ENCODE assay signal across 16 cellular contexts in the genomic region with DNA sequence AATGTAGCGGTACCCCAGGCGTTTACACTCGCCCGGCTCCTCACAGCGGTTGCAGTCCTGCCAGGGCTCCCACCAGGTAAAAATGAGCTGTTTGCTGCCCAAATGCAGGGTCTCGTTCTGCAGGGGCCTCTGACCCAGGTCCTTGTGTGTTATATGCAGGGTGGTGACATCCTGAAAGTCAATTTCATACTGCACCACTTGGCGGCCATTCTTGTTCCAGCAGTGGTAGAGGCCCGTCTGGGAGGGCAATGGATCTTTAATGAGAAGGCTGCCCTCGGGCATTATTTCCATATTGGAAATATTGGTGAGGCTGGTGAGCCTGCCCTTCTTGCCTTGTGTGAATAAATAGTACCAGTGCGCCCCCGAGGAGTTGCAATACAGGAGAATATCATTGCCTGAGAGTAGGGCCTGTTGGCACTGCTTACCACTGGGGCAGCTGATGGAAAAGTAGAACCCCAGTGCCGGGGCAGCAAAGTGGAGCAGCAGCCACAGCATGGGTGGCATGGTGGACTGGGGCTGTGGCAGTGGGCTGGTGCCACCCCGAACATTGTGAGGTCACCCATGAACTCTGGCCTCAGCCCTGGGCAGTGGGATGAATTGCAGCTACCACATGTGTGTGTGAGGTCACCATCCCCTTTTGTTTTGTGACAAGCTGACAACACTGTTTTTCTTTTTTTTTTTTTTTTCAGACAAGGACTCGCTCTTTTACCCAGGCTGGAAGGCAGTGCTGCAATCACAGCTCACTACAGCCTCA. TPM values are rescaled to one million over a fixed set of nuclear protein-coding genes. Genes with fewer than 3 reads are reported as not detected.
DNase-seq lines count a peak whose midpoint lies in the region; ATAC-seq lines count a peak whose summit lies in the region.
"Had no signal": no experiment of that assay in that cellular context is flagged by ENCODE, and none has a peak within 500 bp of the region (broad histone marks: within the 10 kb centered on the region; RNA-seq: fewer than 3 reads in every experiment).

A gene (minus strand): TSS at position 563 of the 754 bp plus-strand sequence. CDS start 59 bp downstream, at position 504.

- H2BK15ac ChIP-seq in neuronal stem cell (ENCODE audit: low read length) = no peak within 1 kb of the TSS

- peak; percentile 2 for DNase-seq in stimulated activated CD4-positive, alpha-beta T cell treated with anti-CD3 and anti-CD28 coated beads, Interleukin-4, amount 100 ng/mL, for 24 hours
- DNase-seq in stimulated activated CD4-positive, alpha-beta T cell treated with anti-CD3 and anti-CD28 coated beads, Interleukin-15, amount 100 ng/mL, for 24 hours = no peak
- DNase-seq in ecto neural progenitor cell (ENCODE audit: low spot score) (peak; percentile 39), neuronal stem cell (ENCODE audit: low spot score) (no peak), HuH-7.5 (ENCODE audit: low spot score) (no peak)
- DNase-seq: activated CD4-positive, alpha-beta T cell treated with anti-CD3 and anti-CD28 coated beads for 4 hours; DND-41; heart right ventricle; mammary epithelial cell; NCI-H1105 treated with DMSO at 0.1 percent for 48 hours; NCI-H524; stimulated activated CD4-positive, alpha-beta T cell treated with anti-CD3 and anti-CD28 coated beads, Interleukin-4, amount 100 ng/mL, for 1 hour had no signal

- ATAC-seq in HG02571 (IDR thresholded peaks at IDR 0.05; ENCODE audit: unreplicated experiment) (no peak), GM18870 (IDR thresholded peaks at IDR 0.05; ENCODE audit: unreplicated experiment) (no peak), HG03432 (IDR thresholded peaks at IDR 0.05; ENCODE audit: unreplicated experiment) (no peak)
- ATAC-seq: heart right ventricle had no signal

- H3K4me3 ChIP-seq in neuronal stem cell (ENCODE audit: low read length in 2 of 2) = no peak within 1 kb of the TSS
- H3K4me3 ChIP-seq: heart right ventricle, skin epidermis had no signal

- H3K4ac ChIP-seq in neuronal stem cell (ENCODE audit: low read length) = no peak within 1 kb of the TSS

- H3K4me2 ChIP-seq in neuronal stem cell (ENCODE audit: insufficient read depth, low read length, poor library complexity, severe bottlenecking) = no peak within 1 kb of the TSS

- peak within 1 kb of the TSS; percentile 31 for H3K23ac ChIP-seq in neuronal stem cell (ENCODE audit: low read depth, low read length, poor library complexity)

- no peak within 1 kb of the TSS for H4K8ac ChIP-seq in neuronal stem cell (ENCODE audit: low read depth, low read length)

- H3K27me3 ChIP-seq in neuronal stem cell (ENCODE audit: control insufficient read depth in 3 of 3, insufficient read depth in 3 of 3, low read depth in 1 of 3, low read length in 3 of 3) = peaks cover 0 to 3% (median 0%) of the 10 kb centered on the region in 3 experiments
- H3K27me3 ChIP-seq: heart right ventricle had no signal

- H3K79me1 ChIP-seq in neuronal stem cell (ENCODE audit: low read depth, low read length) = no peaks in the 10 kb centered on the region

- H3K9ac ChIP-seq in neuronal stem cell (ENCODE audit: low read depth, low read length, poor library complexity) = no peak within 1 kb of the TSS

- no peak within 1 kb of the TSS for H2BK12ac ChIP-seq in neuronal stem cell (ENCODE audit: low read length)

- H2AFZ ChIP-seq in neuronal stem cell (ENCODE audit: low read length) = no peak within 1 kb of the TSS

- no peak within 1 kb of the TSS for H3K27ac ChIP-seq in neuronal stem cell (replicated peaks; ENCODE audit: low read length)
- H3K27ac ChIP-seq: heart right ventricle, skin epidermis had no signal

- no peak within 1 kb of the TSS for H2AK5ac ChIP-seq in neuronal stem cell (ENCODE audit: low read depth, low read length)

- no peak within 1 kb of the TSS for H2BK120ac ChIP-seq in neuronal stem cell (ENCODE audit: low read depth, low read length)

- H3K4me1 ChIP-seq in neuronal stem cell (ENCODE audit: control insufficient read depth in 2 of 2, insufficient read depth in 1 of 2, low read depth in 1 of 2, low read length in 2 of 2) = no peaks in the 10 kb centered on the region

- H3K36me3 ChIP-seq in neuronal stem cell (replicated peaks in 1 of 2; ENCODE audit: control insufficient read depth in 2 of 2, insufficient read depth in 2 of 2, low read length in 2 of 2) = no peaks in the 10 kb centered on the region
- H3K36me3 ChIP-seq: heart right ventricle had no signal

- no peak within 1 kb of the TSS for H3K14ac ChIP-seq in neuronal stem cell (ENCODE audit: low read length)

- no CpG with 5 or more reads among the region's 14 CpGs for whole genome bisulfite sequencing in neuronal stem cell (ENCODE audit: extremely low coverage in 2 of 2, insufficient read length in 2 of 2, insufficient replicate concordance in 1 of 2), 2 donors

- no peaks in the 10 kb centered on the region for H3K9me3 ChIP-seq in neuronal stem cell (replicated peaks in 1 of 2; ENCODE audit: control insufficient read depth in 2 of 2, insufficient read depth in 1 of 2, low read depth in 1 of 2, low read length in 2 of 2)
- H3K9me3 ChIP-seq: heart right ventricle had no signal

- H4K91ac ChIP-seq in neuronal stem cell (ENCODE audit: low read depth, low read length, poor library complexity) = no peak within 1 kb of the TSS

- peak within 1 kb of the TSS; percentile 24 for H2BK5ac ChIP-seq in neuronal stem cell (ENCODE audit: low read length)

- H3K18ac ChIP-seq in neuronal stem cell (ENCODE audit: low read length) = peak within 1 kb of the TSS; percentile 71

RNA-seq across cellular contexts. Expression of the gene that starts here (rescaled TPM):
- not detected for polyA plus RNA-seq in neuronal stem cell (2013, experiment 1 of 2)
- polyA plus RNA-seq in neuronal stem cell (2013, experiment 2 of 2) = not detected
- polyA plus RNA-seq: heart right ventricle, mammary epithelial cell had no signal

Comparison
In these comparisons a context has a peak if more than half of its experiments do, and no peak if none do; other contexts are left out.
1. DNase-seq: peak in stimulated activated CD4-positive, alpha-beta T cell treated with anti-CD3 and anti-CD28 coated beads, Interleukin-4, amount 100 ng/mL, for 24 hours (single experiment) and ecto neural progenitor cell (single experiment); none in stimulated activated CD4-positive, alpha-beta T cell treated with anti-CD3 and anti-CD28 coated beads, Interleukin-15, amount 100 ng/mL, for 24 hours (single experiment), neuronal stem cell (single experiment) and HuH-7.5 (single experiment).